Comparison of ENCODE assay signal across 13 cellular contexts in the genomic region with DNA sequence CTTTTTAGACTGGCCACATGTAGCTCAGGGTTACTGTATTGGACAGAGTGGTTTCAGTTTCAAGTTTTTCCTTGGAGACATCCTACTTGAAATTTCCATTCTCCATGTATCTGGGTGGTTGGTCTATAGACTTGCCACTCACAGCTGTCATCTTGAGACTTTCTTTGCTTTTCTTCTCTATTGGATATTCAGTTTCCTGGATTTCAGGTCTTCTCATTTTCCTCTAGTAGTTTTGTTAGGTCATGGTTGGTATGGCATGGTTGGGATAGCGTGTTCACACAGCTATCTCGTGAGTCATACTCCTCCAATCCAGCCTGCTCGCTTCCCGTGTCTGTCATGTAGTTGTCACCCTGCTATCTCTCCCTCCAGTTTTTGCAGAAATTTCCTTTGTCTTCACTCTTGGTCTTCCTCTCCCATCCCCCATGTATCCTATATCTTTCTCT. TPM values are rescaled to one million over a fixed set of nuclear protein-coding genes. Genes with fewer than 3 reads are reported as not detected.
DNase-seq lines count a peak whose midpoint lies in the region; ATAC-seq and TF ChIP-seq lines count a peak whose summit lies in the region.
"Had no signal": no experiment of that assay in that cellular context is flagged by ENCODE, and none has a peak within 500 bp of the region (broad histone marks: within the 10 kb centered on the region; RNA-seq: fewer than 3 reads in every experiment).

No MANE protein-coding gene starts in this region.

- H2AK5ac ChIP-seq in IMR-90 (ENCODE audit: low read depth, low read length) (0 out of 2 replicates have a peak overlapping the region, but pooled peaks have one; percentile 31), mesenchymal stem cell (ENCODE audit: low read length, severe bottlenecking) (no peak overlapping the region)

- H2BK20ac ChIP-seq in IMR-90 (ENCODE audit: low read depth, low read length): 0 out of 2 replicates have a peak overlapping the region, but pooled peaks have one; percentile 13

- H3K4me3 Mint-ChIP-seq in CD8-positive, alpha-beta memory T cell: no peak overlapping the region
- H3K4me3 Mint-ChIP-seq: stimulated activated memory B cell treated with anti-CD40 and anti-IgM and Interleukin-4, amounts not matched to agents 10 μg/mL and 1 μg/mL and 100 μg/mL, for 72 hours had no signal

- dilution Hi-C loops in IMR-90 (cut with HindIII; ENCODE audit: low sequenced_read_pairs, unreplicated experiment): no loop called here

- peak overlapping the region; percentile 14; the same call in 1 of the 2 replicates for H2BK120ac ChIP-seq in IMR-90 (ENCODE audit: low read depth, low read length)
- H2BK120ac ChIP-seq in mesenchymal stem cell (ENCODE audit: low read depth, low read length): no peak overlapping the region

- no peak overlapping the region for H2BK12ac ChIP-seq in mesenchymal stem cell (ENCODE audit: low read length in 2 of 2)

- intact Hi-C loops in IMR-90 (cut with micrococcal nuclease): no loop called here

- TF ChIP-seq CTCF in IMR-90 (conservative IDR thresholded peaks at IDR 0.05; ENCODE audit: low read depth, low read length): no peak

- H4K8ac ChIP-seq in IMR-90 (ENCODE audit: low read depth in 2 of 2, low read length in 2 of 2) (no peak overlapping the region; a peak in 1 of 4 replicates), mesenchymal stem cell (ENCODE audit: low read length) (no peak overlapping the region)

- H3K4me3 ChIP-seq in CD8-positive, alpha-beta memory T cell (ENCODE audit: low read length): no peak overlapping the region
- H3K4me3 ChIP-seq in IMR-90 (ENCODE audit: insufficient read depth, low read depth, low read length): no peak overlapping the region
- no peak overlapping the region for H3K4me3 ChIP-seq in mesenchymal stem cell (ENCODE audit: insufficient read depth in 1 of 2, low read depth in 1 of 2, low read length in 2 of 2)

- peaks cover 26% of the 10 kb centered on the region for H3K4me1 ChIP-seq in CD8-positive, alpha-beta memory T cell (ENCODE audit: insufficient read depth, low read length)
- H3K4me1 ChIP-seq in IMR-90 (ENCODE audit: control insufficient read depth, insufficient read depth, low read length) (peaks cover 32% of the 10 kb centered on the region), mesenchymal stem cell (ENCODE audit: control insufficient read depth, insufficient read depth, low read depth, low read length) (peaks cover 26% of the 10 kb centered on the region)

- H3K9me3 ChIP-seq in CD8-positive, alpha-beta memory T cell (ENCODE audit: low read length): no peaks in the 10 kb centered on the region
- H3K9me3 ChIP-seq in IMR-90 (ENCODE audit: control insufficient read depth, insufficient read depth, low read length) (no peaks in the 10 kb centered on the region), mesenchymal stem cell (ENCODE audit: control insufficient read depth, low read length) (no peaks in the 10 kb centered on the region)

- H3K14ac ChIP-seq in IMR-90 (replicated peaks; ENCODE audit: low read depth, low read length) (peak overlapping the region; percentile 24; the same call in 1 of the 2 replicates), mesenchymal stem cell (ENCODE audit: low read length in 2 of 2) (no peak overlapping the region)

- H2AFZ ChIP-seq in IMR-90 (replicated peaks; ENCODE audit: low read length, poor library complexity) (no peak overlapping the region), mesenchymal stem cell (ENCODE audit: low read depth, low read length) (no peak overlapping the region)

- H3K27me3 Mint-ChIP-seq in CD8-positive, alpha-beta memory T cell: no peaks in the 10 kb centered on the region
- H3K27me3 Mint-ChIP-seq: stimulated activated memory B cell treated with anti-CD40 and anti-IgM and Interleukin-4, amounts not matched to agents 10 μg/mL and 1 μg/mL and 100 μg/mL, for 72 hours had no signal

- peaks cover 30% of the 10 kb centered on the region for H3K36me3 ChIP-seq in CD8-positive, alpha-beta memory T cell (ENCODE audit: insufficient read depth, low read length)
- peaks cover 23% of the 10 kb centered on the region for H3K36me3 ChIP-seq in IMR-90 (ENCODE audit: control insufficient read depth, insufficient read depth, low read length)
- peaks cover 14 to 32% of the 10 kb centered on the region in 2 experiments for H3K36me3 ChIP-seq in mesenchymal stem cell (ENCODE audit: control insufficient read depth in 1 of 2, insufficient read depth in 2 of 2, low read depth in 1 of 2, low read length in 2 of 2)

- TF ChIP-seq RAD21 in IMR-90 (IDR thresholded peaks at IDR 0.05; ENCODE audit: low read length): no peak

- H3K4ac ChIP-seq in IMR-90 (ENCODE audit: low read depth, low read length) (no peak overlapping the region; the same call in 1 of the 2 replicates), mesenchymal stem cell (ENCODE audit: low read depth in 1 of 2, low read length in 2 of 2) (no peak overlapping the region)

- H4K5ac ChIP-seq in IMR-90 (ENCODE audit: low read depth, low read length): no peak overlapping the region

- no peak for DNase-seq in CD8-positive, alpha-beta memory T cell
- DNase-seq in IMR-90 (peak; percentile 87), astrocyte of the hippocampus (ENCODE audit: low read depth, low spot score) (peak; percentile 50), mesenchymal stem cell (peak; percentile 94), NCI-H1694 (lab: John Stamatoyannopoulos, UW) (no peak)
- DNase-seq: activated CD4-positive, CD25-positive, alpha-beta regulatory T cell; amygdala; Kasumi-1; midbrain had no signal

- peak overlapping the region; percentile 26 for H3K27ac ChIP-seq in CD8-positive, alpha-beta memory T cell (ENCODE audit: low read depth, low read length)
- H3K27ac ChIP-seq in IMR-90 (ENCODE audit: insufficient read depth, low read length) (peak overlapping the region; percentile 7; the same call in 1 of the 2 replicates), mesenchymal stem cell (ENCODE audit: low read length, poor library complexity, severe bottlenecking) (peak overlapping the region; percentile 65)

- H2BK5ac ChIP-seq in IMR-90 (ENCODE audit: low read depth, low read length, poor library complexity, severe bottlenecking) (peak overlapping the region; percentile 62), mesenchymal stem cell (ENCODE audit: low read depth, low read length, poor library complexity, severe bottlenecking) (no peak overlapping the region)

- H3K4me1 Mint-ChIP-seq in CD8-positive, alpha-beta memory T cell: peaks cover 42 to 60% (median 58%) of the 10 kb centered on the region in 3 donors

- peak; percentile 40 for ATAC-seq in IMR-90 (ENCODE audit: low read depth)
- ATAC-seq in GM21367 (IDR thresholded peaks at IDR 0.05; ENCODE audit: unreplicated experiment): no peak
- no peak for ATAC-seq in GM19328 (IDR thresholded peaks at IDR 0.05; ENCODE audit: unreplicated experiment)
- no peak for ATAC-seq in GM18870 (IDR thresholded peaks at IDR 0.05; ENCODE audit: unreplicated experiment)
- ATAC-seq: stimulated activated memory B cell treated with anti-CD40 and anti-IgM and Interleukin-4, amounts not matched to agents 10 μg/mL and 1 μg/mL and 100 μg/mL, for 72 hours had no signal

- WGBS in IMR-90 (ENCODE audit: extremely low coverage in 2 of 2, insufficient read length in 1 of 2), 2 experiments: no CpG with 5 or more reads among the region's 4 CpGs
- WGBS in mesenchymal stem cell: 10% methylated on average over 3 of the region's 4 CpGs

- in situ Hi-C loops in IMR-90 (cut with MboI; ENCODE audit: low sequenced_read_pairs): no loop called here

- 0 out of 2 replicates have a peak overlapping the region, but pooled peaks have one; percentile 4 for H3K23ac ChIP-seq in IMR-90 (ENCODE audit: low read depth, low read length)
- H3K23ac ChIP-seq in mesenchymal stem cell (ENCODE audit: low read length in 2 of 2): no peak overlapping the region

- H3K18ac ChIP-seq in IMR-90 (ENCODE audit: low read depth, low read length): peak overlapping the region; percentile 2; the same call in 1 of the 2 replicates
- H3K18ac ChIP-seq in mesenchymal stem cell (ENCODE audit: low read depth in 1 of 2, low read length in 2 of 2): no peak overlapping the region

- H2BK15ac ChIP-seq in IMR-90 (ENCODE audit: low read depth, low read length): no peak overlapping the region
- no peak overlapping the region for H2BK15ac ChIP-seq in mesenchymal stem cell (ENCODE audit: low read depth, poor library complexity, severe bottlenecking)

- no peaks in the 10 kb centered on the region for H3K9me3 Mint-ChIP-seq in CD8-positive, alpha-beta memory T cell
- H3K9me3 Mint-ChIP-seq: stimulated activated memory B cell treated with anti-CD40 and anti-IgM and Interleukin-4, amounts not matched to agents 10 μg/mL and 1 μg/mL and 100 μg/mL, for 72 hours had no signal

- H3K27me3 ChIP-seq in CD8-positive, alpha-beta memory T cell (ENCODE audit: insufficient read depth, low read length, poor library complexity, severe bottlenecking): no peaks in the 10 kb centered on the region
- H3K27me3 ChIP-seq in IMR-90 (ENCODE audit: control insufficient read depth, insufficient read depth, low read length): no peaks in the 10 kb centered on the region
- no peaks in the 10 kb centered on the region for H3K27me3 ChIP-seq in mesenchymal stem cell (ENCODE audit: control insufficient read depth in 1 of 2, insufficient read depth in 1 of 2, low read length in 2 of 2)

- no peak overlapping the region for H3K56ac ChIP-seq in IMR-90 (ENCODE audit: extremely low read depth, insufficient read depth, low read length)

- peaks cover 11% of the 10 kb centered on the region; the same call in 1 of the 2 replicates for H4K20me1 ChIP-seq in IMR-90 (ENCODE audit: insufficient read depth, low read length)

- H3K27ac Mint-ChIP-seq in CD8-positive, alpha-beta memory T cell: peak overlapping the region in 3 of 8 donors; percentile 5 to 73 (median 61)

- no peak for TF ChIP-seq POLR2A in IMR-90 (IDR thresholded peaks at IDR 0.05; ENCODE audit: low read depth, low read length)

- peaks cover 5 to 50% (median 18%) of the 10 kb centered on the region in 3 donors for H3K36me3 Mint-ChIP-seq in CD8-positive, alpha-beta memory T cell

- H3K9me1 ChIP-seq in IMR-90 (ENCODE audit: insufficient read depth, low read length): peaks cover 35% of the 10 kb centered on the region

- no peak overlapping the region for H2AK9ac ChIP-seq in IMR-90 (replicated peaks; ENCODE audit: low read depth, low read length, poor library complexity)

- H4K91ac ChIP-seq in IMR-90 (ENCODE audit: insufficient read depth, low read depth, low read length) (no peak overlapping the region), mesenchymal stem cell (ENCODE audit: low read length) (no peak overlapping the region)

- no peak overlapping the region for H3K9ac ChIP-seq in IMR-90 (ENCODE audit: low read depth, low read length)
- H3K9ac ChIP-seq in mesenchymal stem cell (ENCODE audit: low read length): no peak overlapping the region

- peaks cover 37 to 81% of the 10 kb centered on the region in 2 experiments for H3K79me1 ChIP-seq in IMR-90 (ENCODE audit: low read depth in 1 of 2, low read length in 2 of 2)
- peaks cover 10% of the 10 kb centered on the region for H3K79me1 ChIP-seq in mesenchymal stem cell (replicated peaks; ENCODE audit: low read length, poor library complexity, severe bottlenecking)

- CTCF ChIA-PET in CD8-positive, alpha-beta memory T cell (lab: Charles Lee): interaction anchor here (1.3 to 1.6 kb wide), 2 partner anchors 17 to 48 kb away, joined by 3 read pairs; a partner anchor contains a TSS
- CTCF ChIA-PET in IMR-90 (lab: Yijun Ruan, JAX): no interaction called here

- BruUV-seq in IMR-90 (replicated peaks; lab: Mats Ljungman, UMichigan): no TSS peak

- H3K4me2 ChIP-seq in IMR-90 (ENCODE audit: low read depth, low read length) (peak overlapping the region; percentile 59; the same call in 1 of the 2 replicates), mesenchymal stem cell (ENCODE audit: low read length, poor library complexity, severe bottlenecking) (no peak overlapping the region)

- POLR2A ChIA-PET in CD8-positive, alpha-beta memory T cell (lab: Charles Lee): no interaction called here
- POLR2A ChIA-PET in IMR-90 (lab: Charles Lee; ENCODE audit: unreplicated experiment): interaction anchor here (0.5 kb wide), 1 partner anchor 413 kb away, joined by 3 read pairs; no protein-coding TSS in a partner anchor

RNA-seq across cellular contexts. Expression of a gene that starts 48.3 kb away (rescaled TPM):
- 10 to 100 TPM; 64.2 to 67.3 TPM for total RNA-seq in CD8-positive, alpha-beta memory T cell
- polyA plus RNA-seq in CD8-positive, alpha-beta memory T cell: 35.7 TPM
- 31.7 and 38.0 TPM in 2 replicates for total RNA-seq in IMR-90 (2012; rRNA removed)
- polyA plus RNA-seq in IMR-90 (2012; rRNA removed): 37.1 and 37.4 TPM in 2 replicates
- polyA plus RNA-seq in IMR-90 (2012; cell fraction: cytosol; rRNA removed): 27.3 and 29.6 TPM in 2 replicates
- polyA plus RNA-seq in IMR-90 (2012; cell fraction: nucleus; rRNA removed; ENCODE audit: low replicate concordance): 35.3 and 62.9 TPM in 2 replicates
- 66.8 TPM for polyA plus RNA-seq in mesenchymal stem cell (2013, experiment 1 of 2)
- 65.2 TPM for polyA plus RNA-seq in mesenchymal stem cell (2013, experiment 2 of 2)

Comparison
In these comparisons a context has a peak if more than half of its experiments do, and no peak if none do; other contexts are left out.
1. DNase-seq: peak in IMR-90 (single experiment), astrocyte of the hippocampus (single experiment) and mesenchymal stem cell (single experiment); none in CD8-positive, alpha-beta memory T cell (0 of 5) and NCI-H1694 (single experiment).
2. H3K27ac ChIP-seq: peak in every context shown above with its lines; median percentile 65 in mesenchymal stem cell; 26 in CD8-positive, alpha-beta memory T cell; 7 in IMR-90.